ENCODE assay signal across 9 cellular contexts in the genomic region with DNA sequence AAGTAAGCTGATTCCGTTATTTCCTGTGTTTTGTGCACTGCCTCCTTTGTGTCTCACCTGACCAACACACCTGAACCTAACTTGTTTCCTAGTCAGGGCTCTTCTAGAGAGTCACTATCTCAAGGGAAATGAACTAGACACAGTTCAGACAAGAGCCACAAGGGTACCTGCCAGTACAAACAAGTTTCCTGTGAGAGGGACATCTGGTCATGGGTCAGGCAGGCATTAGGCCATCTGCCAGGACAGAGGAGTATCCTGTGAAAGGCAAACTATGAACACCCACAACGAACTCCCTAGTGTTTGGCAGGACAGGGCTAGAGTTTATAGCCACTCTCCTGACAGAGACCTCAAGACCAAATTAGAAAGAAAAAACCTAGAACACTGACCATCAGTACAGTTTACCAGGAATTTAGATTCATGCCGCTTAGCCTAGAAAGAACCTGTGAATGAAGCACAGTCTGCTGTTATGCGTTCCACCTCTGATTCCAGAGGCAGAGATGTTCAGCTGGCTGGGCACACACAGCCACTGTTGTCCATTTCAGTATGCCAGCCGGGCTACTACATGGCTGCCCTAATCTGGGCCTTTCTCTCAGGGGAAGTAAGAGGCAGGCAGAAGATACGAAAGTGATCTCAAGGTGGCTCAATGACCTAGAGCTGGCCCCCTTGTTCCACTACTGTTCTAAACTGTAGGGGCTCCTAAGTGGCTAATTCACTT. TPM values are rescaled to one million over a fixed set of nuclear protein-coding genes. Genes with fewer than 3 reads are reported as not detected.
DNase-seq lines count a peak whose midpoint lies in the region; ATAC-seq and TF ChIP-seq lines count a peak whose summit lies in the region.
"Had no signal": no experiment of that assay in that cellular context is flagged by ENCODE, and none has a peak within 500 bp of the region (broad histone marks: within the 10 kb centered on the region; RNA-seq: fewer than 3 reads in every experiment).

No MANE protein-coding gene starts in this region.

- H4K8ac ChIP-seq in IMR-90 (ENCODE audit: low read depth in 2 of 2, low read length in 2 of 2) = no peak overlapping the region

- H2BK5ac ChIP-seq in IMR-90 (ENCODE audit: low read depth, low read length, poor library complexity, severe bottlenecking) = no peak overlapping the region

- H4K5ac ChIP-seq in IMR-90 (ENCODE audit: low read depth, low read length) = no peak overlapping the region

- H3K79me1 ChIP-seq in IMR-90 (ENCODE audit: low read depth in 1 of 2, low read length in 2 of 2) = peaks cover 16 to 33% of the 10 kb centered on the region in 2 experiments

- no peak overlapping the region for H3K4me3 ChIP-seq in CD8-positive, alpha-beta memory T cell (ENCODE audit: low read length)
- H3K4me3 ChIP-seq in IMR-90 (ENCODE audit: insufficient read depth, low read depth, low read length) (no peak overlapping the region), choroid plexus epithelial cell (ENCODE audit: low read depth, low read length) (no peak overlapping the region)
- H3K4me3 ChIP-seq in naive thymus-derived CD4-positive, alpha-beta T cell (ENCODE audit: low read length) = no peak overlapping the region

- H4K20me1 ChIP-seq in IMR-90 (ENCODE audit: insufficient read depth, low read length) = peaks cover 13% of the 10 kb centered on the region

- H3K27ac Mint-ChIP-seq in CD8-positive, alpha-beta memory T cell = peak overlapping the region in 6 of 8 donors; percentile 16 to 80 (median 42)
- H3K27ac Mint-ChIP-seq in naive thymus-derived CD4-positive, alpha-beta T cell = peak overlapping the region in 6 of 9 donors; percentile 9 to 76 (median 38)

- no peak overlapping the region for H3K14ac ChIP-seq in IMR-90 (replicated peaks; ENCODE audit: low read depth, low read length)

- no peak for TF ChIP-seq RAD21 in IMR-90 (IDR thresholded peaks at IDR 0.05; ENCODE audit: low read length)

- no peak overlapping the region for H3K4ac ChIP-seq in IMR-90 (ENCODE audit: low read depth, low read length)

- H3K27me3 ChIP-seq in CD8-positive, alpha-beta memory T cell (ENCODE audit: insufficient read depth, low read length, poor library complexity, severe bottlenecking) = no peaks in the 10 kb centered on the region
- H3K27me3 ChIP-seq in IMR-90 (ENCODE audit: control insufficient read depth, insufficient read depth, low read length) = no peaks in the 10 kb centered on the region
- no peaks in the 10 kb centered on the region for H3K27me3 ChIP-seq in naive thymus-derived CD4-positive, alpha-beta T cell (ENCODE audit: control insufficient read depth in 2 of 2, insufficient read depth in 2 of 2, low read length in 2 of 2)

- H3K9ac ChIP-seq in IMR-90 (ENCODE audit: low read depth, low read length) = no peak overlapping the region

- no peak for TF ChIP-seq POLR2A in IMR-90 (IDR thresholded peaks at IDR 0.05; ENCODE audit: low read depth, low read length)

- DNase-seq in CD8-positive, alpha-beta memory T cell = no peak
- DNase-seq in IMR-90 = peak; percentile 28
- DNase-seq in choroid plexus epithelial cell (ENCODE audit: low read depth) = peak; percentile 47
- no peak for DNase-seq in naive thymus-derived CD4-positive, alpha-beta T cell
- no peak for DNase-seq in COLO829 (ENCODE audit: low spot score)
- no peak for DNase-seq in superior temporal gyrus (ENCODE audit: extremely low spot score)
- no peak for DNase-seq in SHP77 treated with DMSO at 0.1 percent for 48 hours (lab: John Stamatoyannopoulos, UW)
- DNase-seq: nucleus accumbens had no signal

- no peaks in the 10 kb centered on the region for H3K27me3 Mint-ChIP-seq in CD8-positive, alpha-beta memory T cell
- H3K27me3 Mint-ChIP-seq in naive thymus-derived CD4-positive, alpha-beta T cell = no peaks in the 10 kb centered on the region

- H2AK5ac ChIP-seq in IMR-90 (ENCODE audit: low read depth, low read length) = no peak overlapping the region

- H3K4me1 Mint-ChIP-seq in CD8-positive, alpha-beta memory T cell = peaks cover 2 to 7% (median 3%) of the 10 kb centered on the region in 3 donors
- peaks cover 5 to 29% (median 6%) of the 10 kb centered on the region in 7 donors for H3K4me1 Mint-ChIP-seq in naive thymus-derived CD4-positive, alpha-beta T cell

- ATAC-seq in IMR-90 (ENCODE audit: low read depth) = peak; percentile 28
- ATAC-seq in naive thymus-derived CD4-positive, alpha-beta T cell = no peak
- no peak for ATAC-seq in HG03025 (IDR thresholded peaks at IDR 0.05; ENCODE audit: low FRiP score, unreplicated experiment)

- H3K4me3 Mint-ChIP-seq in CD8-positive, alpha-beta memory T cell = no peak overlapping the region
- no peak overlapping the region for H3K4me3 Mint-ChIP-seq in naive thymus-derived CD4-positive, alpha-beta T cell

- H3K56ac ChIP-seq in IMR-90 (ENCODE audit: extremely low read depth, insufficient read depth, low read length) = no peak overlapping the region

- BruUV-seq in IMR-90 (replicated peaks; lab: Mats Ljungman, UMichigan) = no TSS peak

- H3K9me1 ChIP-seq in IMR-90 (ENCODE audit: insufficient read depth, low read length) = no peaks in the 10 kb centered on the region

- no peaks in the 10 kb centered on the region for H3K9me3 ChIP-seq in CD8-positive, alpha-beta memory T cell (ENCODE audit: low read length)
- no peaks in the 10 kb centered on the region for H3K9me3 ChIP-seq in IMR-90 (ENCODE audit: control insufficient read depth, insufficient read depth, low read length)
- H3K9me3 ChIP-seq in naive thymus-derived CD4-positive, alpha-beta T cell (ENCODE audit: control insufficient read depth in 2 of 3, low read length in 3 of 3) = no peaks in the 10 kb centered on the region

- H2AK9ac ChIP-seq in IMR-90 (replicated peaks; ENCODE audit: low read depth, low read length, poor library complexity) = no peak overlapping the region

- H2BK15ac ChIP-seq in IMR-90 (ENCODE audit: low read depth, low read length) = no peak overlapping the region

- TF ChIP-seq CTCF in IMR-90 (conservative IDR thresholded peaks at IDR 0.05; ENCODE audit: low read depth, low read length) (no peak), choroid plexus epithelial cell (conservative IDR thresholded peaks at IDR 0.05; ENCODE audit: low read depth, low read length) (no peak)

- no peak overlapping the region for H2AFZ ChIP-seq in IMR-90 (replicated peaks; ENCODE audit: low read length, poor library complexity)

- no peak overlapping the region for H2BK120ac ChIP-seq in IMR-90 (ENCODE audit: low read depth, low read length)

- H3K18ac ChIP-seq in IMR-90 (ENCODE audit: low read depth, low read length) = no peak overlapping the region

- 100% methylated on average over 3 of the region's 6 CpGs; no CpG with 5 or more reads in 1 of the 2 experiments for WGBS in IMR-90 (ENCODE audit: extremely low coverage in 2 of 2, insufficient read length in 1 of 2), 2 experiments

- peaks cover 61% of the 10 kb centered on the region for H3K36me3 ChIP-seq in CD8-positive, alpha-beta memory T cell (ENCODE audit: insufficient read depth, low read length)
- H3K36me3 ChIP-seq in IMR-90 (ENCODE audit: control insufficient read depth, insufficient read depth, low read length) = peaks cover 44% of the 10 kb centered on the region
- H3K36me3 ChIP-seq in naive thymus-derived CD4-positive, alpha-beta T cell (ENCODE audit: control insufficient read depth in 2 of 3, insufficient read depth in 3 of 3, low read length in 3 of 3) = peaks cover 29 to 94% (median 33%) of the 10 kb centered on the region in 3 experiments

- H3K4me2 ChIP-seq in IMR-90 (ENCODE audit: low read depth, low read length) = no peak overlapping the region

- no peak overlapping the region for H3K27ac ChIP-seq in CD8-positive, alpha-beta memory T cell (ENCODE audit: low read depth, low read length)
- H3K27ac ChIP-seq in IMR-90 (ENCODE audit: insufficient read depth, low read length) = no peak overlapping the region
- peak overlapping the region; percentile 2 for H3K27ac ChIP-seq in naive thymus-derived CD4-positive, alpha-beta T cell (ENCODE audit: low read depth, low read length)

- dilution Hi-C loops in IMR-90 (cut with HindIII; ENCODE audit: low sequenced_read_pairs, unreplicated experiment) = no loop called here

- H3K4me1 ChIP-seq in CD8-positive, alpha-beta memory T cell (ENCODE audit: insufficient read depth, low read length) = no peaks in the 10 kb centered on the region
- peaks cover 4% of the 10 kb centered on the region for H3K4me1 ChIP-seq in IMR-90 (ENCODE audit: control insufficient read depth, insufficient read depth, low read length)
- no peaks in the 10 kb centered on the region for H3K4me1 ChIP-seq in naive thymus-derived CD4-positive, alpha-beta T cell (ENCODE audit: control insufficient read depth in 2 of 2, insufficient read depth in 2 of 2, low read length in 2 of 2)

- POLR2A ChIA-PET in CD8-positive, alpha-beta memory T cell (lab: Charles Lee) = no interaction called here
- POLR2A ChIA-PET in IMR-90 (lab: Charles Lee; ENCODE audit: unreplicated experiment) = no interaction called here
- POLR2A ChIA-PET in naive thymus-derived CD4-positive, alpha-beta T cell (lab: Charles Lee) = interaction anchor here (0.6 to 1.0 kb wide), 2 partner anchors 62 to 145 kb away, joined by 3 read pairs; no protein-coding TSS in a partner anchor

- peaks cover 4 to 97% (median 20%) of the 10 kb centered on the region in 3 donors for H3K36me3 Mint-ChIP-seq in CD8-positive, alpha-beta memory T cell
- H3K36me3 Mint-ChIP-seq in naive thymus-derived CD4-positive, alpha-beta T cell = peaks cover 11 to 69% (median 28%) of the 10 kb centered on the region in 5 donors

- H4K91ac ChIP-seq in IMR-90 (ENCODE audit: insufficient read depth, low read depth, low read length) = no peak overlapping the region

- no peak overlapping the region for H3K23ac ChIP-seq in IMR-90 (ENCODE audit: low read depth, low read length)

- intact Hi-C loops in IMR-90 (cut with micrococcal nuclease) = no loop called here
- intact Hi-C loops in naive thymus-derived CD4-positive, alpha-beta T cell (cut with micrococcal nuclease) = no loop called here

- no peak overlapping the region for H2BK20ac ChIP-seq in IMR-90 (ENCODE audit: low read depth, low read length)

- in situ Hi-C loops in IMR-90 (cut with MboI; ENCODE audit: low sequenced_read_pairs) = loop anchor here (10.0 kb wide), 2 partner anchors 143 to 303 kb away; no protein-coding TSS in a partner anchor

- CTCF ChIA-PET in CD8-positive, alpha-beta memory T cell (lab: Charles Lee) = no interaction called here
- CTCF ChIA-PET in IMR-90 (lab: Yijun Ruan, JAX) = no interaction called here
- CTCF ChIA-PET in naive thymus-derived CD4-positive, alpha-beta T cell (lab: Charles Lee) = no interaction called here

- H3K9me3 Mint-ChIP-seq in CD8-positive, alpha-beta memory T cell = no peaks in the 10 kb centered on the region
- no peaks in the 10 kb centered on the region for H3K9me3 Mint-ChIP-seq in naive thymus-derived CD4-positive, alpha-beta T cell

RNA-seq across cellular contexts. Expression of gene GLG1, which starts 20.7 kb away (rescaled TPM):
- total RNA-seq in CD8-positive, alpha-beta memory T cell = 10 to 100 TPM; 52.3 to 56.7 TPM
- polyA plus RNA-seq in CD8-positive, alpha-beta memory T cell = 174 TPM
- 90.0 and 91.0 TPM in 2 replicates for total RNA-seq in IMR-90 (2012; rRNA removed)
- polyA plus RNA-seq in IMR-90 (2012; rRNA removed) = 93.1 and 107 TPM in 2 replicates
- polyA plus RNA-seq in IMR-90 (2012; cell fraction: cytosol; rRNA removed) = 51.2 and 73.5 TPM in 2 replicates
- polyA plus RNA-seq in IMR-90 (2012; cell fraction: nucleus; rRNA removed; ENCODE audit: low replicate concordance) = 46.2 and 115 TPM in 2 replicates
- total RNA-seq in naive thymus-derived CD4-positive, alpha-beta T cell = 100 to 1,000 TPM; 125 to 198 (median 188) TPM
- 100 to 1,000 TPM; 181 to 285 TPM for polyA plus RNA-seq in naive thymus-derived CD4-positive, alpha-beta T cell

RNA-seq across cellular contexts. Expression of gene RFWD3, which starts 39.0 kb away (rescaled TPM):
- total RNA-seq in CD8-positive, alpha-beta memory T cell = 100 to 1,000 TPM in 1 of 2 experiments, 10 to 100 TPM in 1; 99.5 to 113 TPM
- 20.1 TPM for polyA plus RNA-seq in CD8-positive, alpha-beta memory T cell
- total RNA-seq in IMR-90 (2012; rRNA removed) = 27.6 and 28.3 TPM in 2 replicates
- 14.9 and 16.7 TPM in 2 replicates for polyA plus RNA-seq in IMR-90 (2012; rRNA removed)
- 5.4 and 7.1 TPM in 2 replicates for polyA plus RNA-seq in IMR-90 (2012; cell fraction: cytosol; rRNA removed)
- polyA plus RNA-seq in IMR-90 (2012; cell fraction: nucleus; rRNA removed; ENCODE audit: low replicate concordance) = 10.9 and 17.0 TPM in 2 replicates
- 10 to 100 TPM; 39.3 to 88.0 (median 56.9) TPM for total RNA-seq in naive thymus-derived CD4-positive, alpha-beta T cell
- polyA plus RNA-seq in naive thymus-derived CD4-positive, alpha-beta T cell = 10 to 100 TPM; 16.9 to 29.9 TPM

Comparison
In these comparisons a context has a peak if more than half of its experiments do, and no peak if none do; other contexts are left out.
1. DNase-seq: peak in IMR-90 (single experiment) and choroid plexus epithelial cell (single experiment); none in CD8-positive, alpha-beta memory T cell (0 of 5), naive thymus-derived CD4-positive, alpha-beta T cell (0 of 9), COLO829 (single experiment), superior temporal gyrus (single experiment) and SHP77 treated with DMSO at 0.1 percent for 48 hours (single experiment).